31 cellular contexts compared by ENCODE assay signal in genomic region chr9:84642618-84643017, GRCh38. TPM values are rescaled to one million over a fixed set of nuclear protein-coding genes. Genes with fewer than 3 reads are reported as not detected.
"Had no signal": no experiment of that assay in that cellular context is flagged by ENCODE, and none has a peak within 500 bp of the region (broad histone marks: within the 10 kb centered on the region; RNA-seq: fewer than 3 reads in every experiment).

No MANE protein-coding gene starts in this region.

- H3K4me2 ChIP-seq: smooth muscle cell had no signal

- DNase-seq: central memory CD4-positive, alpha-beta T cell; dorsolateral prefrontal cortex; effector CD4-positive, alpha-beta T cell; esophagus squamous epithelium; hypothalamus; immature natural killer cell; islet precursor cell; kidney glomerular epithelial cell; mesendoderm; naive thymus-derived CD8-positive, alpha-beta T cell; occipital lobe; ovary; posterior cingulate gyrus; psoas muscle; retina; stimulated activated CD4-positive, alpha-beta T cell treated with anti-CD3 and anti-CD28 coated beads, Interleukin-12 subunit alpha, Interleukin-12 subunit beta, amount 100 ng/mL, for 4 hours; stimulated activated CD4-positive, alpha-beta T cell treated with anti-CD3 and anti-CD28 coated beads, Interleukin-1b, Interleukin-23, amount 100 ng/mL, for 48 hours; stimulated activated CD4-positive, alpha-beta T cell treated with anti-CD3 and anti-CD28 coated beads, Interleukin-4, amount 100 ng/mL, for 1 hour; stimulated activated CD8-positive, alpha-beta memory T cell treated with anti-CD3 and anti-CD28 coated beads, Interleukin-4, amount 100 ng/mL, for 48 hours; stimulated activated naive CD4-positive, alpha-beta T cell; stimulated activated naive CD8-positive, alpha-beta T cell treated with anti-CD3 and anti-CD28 coated beads, Interleukin-15, amount 100 ng/mL, for 72 hours; thyroid gland; trophoblast cell had no signal

- H3K36me3 ChIP-seq: esophagus squamous epithelium, ovary, suprapubic skin, thyroid gland had no signal

- H3K4me1 ChIP-seq: psoas muscle, suprapubic skin, thyroid gland had no signal

- FAIRE-seq: colon, frontal cortex had no signal

- H3K27ac Mint-ChIP-seq: immature natural killer cell; naive thymus-derived CD8-positive, alpha-beta T cell; stimulated activated naive CD8-positive, alpha-beta T cell treated with anti-CD3 and anti-CD28 coated beads, Interleukin-15, amount 100 ng/mL, for 72 hours had no signal

- H3K4me3 Mint-ChIP-seq: immature natural killer cell; naive thymus-derived CD8-positive, alpha-beta T cell; stimulated activated naive CD8-positive, alpha-beta T cell treated with anti-CD3 and anti-CD28 coated beads, Interleukin-15, amount 100 ng/mL, for 72 hours had no signal

- ATAC-seq: left lobe of liver; naive thymus-derived CD8-positive, alpha-beta T cell; psoas muscle; sciatic nerve; stimulated activated naive CD8-positive, alpha-beta T cell treated with anti-CD3 and anti-CD28 coated beads, Interleukin-15, amount 100 ng/mL, for 72 hours had no signal

- H3K4me1 Mint-ChIP-seq: immature natural killer cell; naive thymus-derived CD8-positive, alpha-beta T cell; stimulated activated naive CD8-positive, alpha-beta T cell treated with anti-CD3 and anti-CD28 coated beads, Interleukin-15, amount 100 ng/mL, for 72 hours had no signal

- H3K27me3 ChIP-seq: dorsolateral prefrontal cortex, esophagus squamous epithelium, ovary, suprapubic skin, thyroid gland had no signal

- H3K27me3 Mint-ChIP-seq: stimulated activated naive CD8-positive, alpha-beta T cell treated with anti-CD3 and anti-CD28 coated beads, Interleukin-15, amount 100 ng/mL, for 72 hours had no signal

- H3K9me3 ChIP-seq: ovary, psoas muscle, thyroid gland had no signal

- H3K4me3 ChIP-seq: dorsolateral prefrontal cortex, esophagus squamous epithelium, ovary, psoas muscle, smooth muscle cell, suprapubic skin, thyroid gland had no signal

- H3K27ac ChIP-seq: dorsolateral prefrontal cortex, epithelial cell of prostate, ovary, psoas muscle, suprapubic skin, thyroid gland had no signal

- H3K36me3 Mint-ChIP-seq: immature natural killer cell; naive thymus-derived CD8-positive, alpha-beta T cell had no signal

RNA-seq across cellular contexts. Expression of gene NTRK2, which starts 26.9 kb away (rescaled TPM):
- total RNA-seq: myocyte; naive thymus-derived CD8-positive, alpha-beta T cell had no signal
- polyA plus RNA-seq: immature natural killer cell; naive thymus-derived CD8-positive, alpha-beta T cell had no signal
